17 cellular contexts compared by ENCODE assay signal in genomic region chr1:61636814-61637213, GRCh38.
DNase-seq lines count a peak whose midpoint lies in the region; ATAC-seq, FAIRE-seq and TF ChIP-seq lines count a peak whose summit lies in the region.
"Had no signal": no experiment of that assay in that cellular context is flagged by ENCODE, and none has a peak within 500 bp of the region (broad histone marks: within the 10 kb centered on the region; RNA-seq: fewer than 3 reads in every experiment).

No MANE protein-coding gene starts in this region.

- intact Hi-C loops in PC-3 (cut with micrococcal nuclease), result no loop called here

- POLR2A ChIA-PET in PC-3 (lab: Charles Lee; ENCODE audit: unreplicated experiment) (no interaction called here), H1 (lab: Charles Lee; ENCODE audit: partially characterized antibody) (no interaction called here)

- H3K4ac ChIP-seq in H1 (replicated peaks; ENCODE audit: insufficient read length, low read depth, low read length), result no peak overlapping the region

- no peak overlapping the region for H2AK5ac ChIP-seq in H1 (ENCODE audit: low read depth, low read length)

- H3F3A ChIP-seq in PC-3 (ENCODE audit: low read length, unreplicated experiment), result no peaks in the 10 kb centered on the region

- H3K9me3 Mint-ChIP-seq in natural killer cell treated with Interleukin-12 subunit alpha and Interleukin-12 subunit beta and Interleukin-15 and Interleukin-18, amount 100 ng/mL, for 72 hours, result no peaks in the 10 kb centered on the region
- H3K9me3 Mint-ChIP-seq: CD8-positive, alpha-beta memory T cell had no signal

- H3K23ac ChIP-seq in H1 (ENCODE audit: insufficient read length), result no peak overlapping the region

- no peak overlapping the region for H4K5ac ChIP-seq in H1 (ENCODE audit: insufficient read length, low read depth, low read length)

- no peak overlapping the region for H2BK20ac ChIP-seq in H1 (ENCODE audit: low read length)

- H3K27me3 ChIP-seq in PC-3 (ENCODE audit: low read length) (no peaks in the 10 kb centered on the region), H1 (replicated peaks in 1 of 4; ENCODE audit: control insufficient read depth in 3 of 4, extremely low read depth in 1 of 4, insufficient read depth in 3 of 4, low read length in 3 of 4) (peaks cover 0 to 6% (median 0%) of the 10 kb centered on the region in 4 experiments; a peak in 1 of 7 replicates)
- H3K27me3 ChIP-seq: BLaER1 had no signal

- H3K14ac ChIP-seq in H1 (ENCODE audit: insufficient read length), result no peak overlapping the region

- no peaks in the 10 kb centered on the region for H4K20me1 ChIP-seq in PC-3 (ENCODE audit: low read length)
- H4K20me1 ChIP-seq in H1 (replicated peaks in 1 of 2; ENCODE audit: control insufficient read depth in 1 of 2, insufficient read depth in 2 of 2, low read length in 2 of 2), result no peaks in the 10 kb centered on the region
- H4K20me1 ChIP-seq: BLaER1 had no signal

- H3K4me3 ChIP-seq in PC-3 (ENCODE audit: low read length), result no peak overlapping the region
- 0 out of 8 replicates have a peak overlapping the region, but pooled peaks of 1 of the 4 experiments have one; percentile 0 for H3K4me3 ChIP-seq in H1 (ENCODE audit: extremely low read depth in 1 of 4, insufficient read depth in 2 of 4, low read depth in 3 of 4, low read length in 4 of 4)
- H3K4me3 ChIP-seq: BLaER1 had no signal

- no peak overlapping the region for H4K8ac ChIP-seq in H1 (ENCODE audit: extremely low read depth, insufficient read depth, low read length)

- no peaks in the 10 kb centered on the region for H3K4me1 ChIP-seq in PC-3 (ENCODE audit: insufficient read depth, low read length)
- peaks cover 2 to 7% (median 5%) of the 10 kb centered on the region in 4 experiments; a peak in 3 of 7 replicates for H3K4me1 ChIP-seq in H1 (replicated peaks in 1 of 4; ENCODE audit: control insufficient read depth in 3 of 4, insufficient read depth in 4 of 4, low read length in 3 of 4)

- H2BK5ac ChIP-seq in H1 (ENCODE audit: low read depth, low read length), result no peak overlapping the region

- no peak overlapping the region for H3K4me3 Mint-ChIP-seq in natural killer cell treated with Interleukin-12 subunit alpha and Interleukin-12 subunit beta and Interleukin-15 and Interleukin-18, amount 100 ng/mL, for 72 hours
- H3K4me3 Mint-ChIP-seq: CD8-positive, alpha-beta memory T cell had no signal

- no peaks in the 10 kb centered on the region for H3K9me3 ChIP-seq in PC-3 (ENCODE audit: low read length)
- no peaks in the 10 kb centered on the region for H3K9me3 ChIP-seq in H1 (ENCODE audit: insufficient read depth in 2 of 2, low read depth in 1 of 2, low read length in 1 of 2)
- H3K9me3 ChIP-seq: BLaER1 had no signal

- H3K18ac ChIP-seq in H1 (ENCODE audit: extremely low read depth, low read length), result no peak overlapping the region

- 0 out of 2 replicates have a peak, but pooled peaks cover 5% of the 10 kb centered on the region for H3K9me2 ChIP-seq in PC-3 (replicated peaks; ENCODE audit: low read length)

- TF ChIP-seq RAD21 in H1 (IDR thresholded peaks at IDR 0.05 in 1 of 2, conservative IDR thresholded peaks at IDR 0.05 in 1 of 2; ENCODE audit: low read depth in 2 of 2, low read length in 2 of 2), result no peak

- in situ Hi-C loops in G401 (cut with HindIII; ENCODE audit: low sequenced_read_pairs), result no loop called here

- H3K56ac ChIP-seq in H1 (replicated peaks; ENCODE audit: insufficient read length, low read depth, low read length), result no peak overlapping the region

- no peak overlapping the region for H2AFZ ChIP-seq in PC-3 (ENCODE audit: low read length)
- peak overlapping the region; percentile 36; the same call in 1 of the 2 replicates for H2AFZ ChIP-seq in H1 (ENCODE audit: low read length)

- H3K4me2 ChIP-seq in PC-3 (ENCODE audit: low read length) (0 out of 2 replicates have a peak overlapping the region, but pooled peaks have one; percentile 20), H1 (ENCODE audit: insufficient read depth in 1 of 2, low read depth in 2 of 2, low read length in 2 of 2) (no peak overlapping the region)
- H3K4me2 ChIP-seq: BLaER1 had no signal

- H3K27ac ChIP-seq in PC-3 (ENCODE audit: low read length) (no peak overlapping the region), H1 (ENCODE audit: low read depth, low read length) (no peak overlapping the region)
- H3K27ac ChIP-seq: 22Rv1, BLaER1 had no signal

- no peak overlapping the region for H3K27ac Mint-ChIP-seq in natural killer cell treated with Interleukin-12 subunit alpha and Interleukin-12 subunit beta and Interleukin-15 and Interleukin-18, amount 100 ng/mL, for 72 hours
- H3K27ac Mint-ChIP-seq: CD8-positive, alpha-beta memory T cell had no signal

- BruUV-seq in PC-3 (replicated peaks; lab: Mats Ljungman, UMichigan), result no TSS peak

- H3K9ac ChIP-seq in PC-3 (ENCODE audit: low read length), result no peak overlapping the region
- no peak overlapping the region for H3K9ac ChIP-seq in H1 (replicated peaks in 1 of 4; ENCODE audit: extremely low read depth in 1 of 4, low read depth in 3 of 4, low read length in 3 of 4)
- H3K9ac ChIP-seq: BLaER1 had no signal

- no peak overlapping the region for H2BK12ac ChIP-seq in H1 (ENCODE audit: low read depth, low read length)

- 58% methylated on average over 3 of the region's 3 CpGs; no CpG with 5 or more reads in 1 of the 2 experiments for WGBS in H1 (ENCODE audit: extremely low coverage in 1 of 2, insufficient coverage in 1 of 2, insufficient read length in 1 of 2, insufficient replicate concordance in 2 of 2, low coverage in 1 of 2, low lambda C conversion rate in 2 of 2, missing lambda C conversion rate in 1 of 2), 2 experiments

- no peak for TF ChIP-seq POLR2A in H1 (IDR thresholded peaks at IDR 0.05; ENCODE audit: control extremely low read depth in 1 of 2, low read depth in 2 of 2, low read length in 2 of 2)

- H3K36me3 ChIP-seq in PC-3 (ENCODE audit: low read depth, low read length) (no peaks in the 10 kb centered on the region), H1 (ENCODE audit: control insufficient read depth in 2 of 4, insufficient read depth in 4 of 4, low read length in 3 of 4) (no peaks in the 10 kb centered on the region)
- H3K36me3 ChIP-seq: BLaER1 had no signal

- CTCF ChIA-PET in PC-3 (lab: Charles Lee) (interaction anchor here (1.1 kb wide), 1 partner anchor 48 kb away, joined by 3 read pairs; no protein-coding TSS in a partner anchor), H1 (lab: Charles Lee; ENCODE audit: partially characterized antibody) (interaction anchor here (0.9 kb wide), 1 partner anchor 9 kb away, joined by 3 read pairs; no protein-coding TSS in a partner anchor)

- no peak overlapping the region for H2BK15ac ChIP-seq in H1 (ENCODE audit: low read length)

- no peaks in the 10 kb centered on the region for H3K23me2 ChIP-seq in H1 (ENCODE audit: low read depth, low read length)

- H3K36me3 Mint-ChIP-seq in natural killer cell treated with Interleukin-12 subunit alpha and Interleukin-12 subunit beta and Interleukin-15 and Interleukin-18, amount 100 ng/mL, for 72 hours, result no peaks in the 10 kb centered on the region

- TF ChIP-seq EP300 in H1 (IDR thresholded peaks at IDR 0.05; ENCODE audit: borderline replicate concordance in 1 of 2, low read depth in 2 of 2, low read length in 2 of 2), result no peak

- ATAC-seq in PC-3, result no peak
- no peak for ATAC-seq in HG03045 (IDR thresholded peaks at IDR 0.05; ENCODE audit: unreplicated experiment)
- ATAC-seq in natural killer cell treated with Interleukin-12 subunit alpha and Interleukin-12 subunit beta and Interleukin-15 and Interleukin-18, amount 100 ng/mL, for 72 hours, result no peak
- ATAC-seq: HepG2 had no signal

- H4K91ac ChIP-seq in H1 (replicated peaks; ENCODE audit: insufficient read length, low read length), result no peak overlapping the region

- H3K4me1 Mint-ChIP-seq in natural killer cell treated with Interleukin-12 subunit alpha and Interleukin-12 subunit beta and Interleukin-15 and Interleukin-18, amount 100 ng/mL, for 72 hours (ENCODE audit: low read depth in 2 of 2), result peaks cover 9% of the 10 kb centered on the region in 2 donors

- no peak for TF ChIP-seq CTCF in PC-3 (conservative IDR thresholded peaks at IDR 0.05; ENCODE audit: low read depth, low read length)
- TF ChIP-seq CTCF in H1 (IDR thresholded peaks at IDR 0.05; ENCODE audit: control extremely low read depth in 1 of 3, insufficient read depth in 1 of 3, low read depth in 1 of 3, low read length in 3 of 3), result no peak

- H2BK120ac ChIP-seq in H1 (replicated peaks; ENCODE audit: low read depth, low read length), result no peak overlapping the region

- no peak for FAIRE-seq in H1 (lab: Jason Lieb, UNC)
- FAIRE-seq: HepG2, RCC 7860 had no signal

- H3K79me2 ChIP-seq in PC-3 (ENCODE audit: low read length), result no peaks in the 10 kb centered on the region
- H3K79me2 ChIP-seq in H1 (ENCODE audit: control insufficient read depth in 1 of 2, insufficient read depth in 2 of 2, low read length in 2 of 2), result no peaks in the 10 kb centered on the region

- peaks cover under 1 to 7% of the 10 kb centered on the region in 2 donors for H3K27me3 Mint-ChIP-seq in natural killer cell treated with Interleukin-12 subunit alpha and Interleukin-12 subunit beta and Interleukin-15 and Interleukin-18, amount 100 ng/mL, for 72 hours

- no peaks in the 10 kb centered on the region for H3K79me1 ChIP-seq in H1 (ENCODE audit: low read depth, low read length)

- peak; percentile 20 for DNase-seq in DMS79 treated with DMSO at 0.1 percent for 48 hours (lab: John Stamatoyannopoulos, UW)
- DNase-seq in DMS79 (lab: John Stamatoyannopoulos, UW), result no peak
- DNase-seq in PC-3, result no peak
- no peak for DNase-seq in H1 (ENCODE audit: low read depth in 1 of 2, low spot score in 2 of 2)
- DNase-seq in renal cortical epithelial cell (ENCODE audit: low read depth), result peak; percentile 20
- DNase-seq in G401 (ENCODE audit: low spot score), result no peak
- DNase-seq in natural killer cell treated with Interleukin-12 subunit alpha and Interleukin-12 subunit beta and Interleukin-15 and Interleukin-18, amount 100 ng/mL, for 72 hours (ENCODE audit: low spot score), result no peak
- DNase-seq: CD8-positive, alpha-beta memory T cell; NCI-H1105 treated with DMSO at 0.1 percent for 48 hours; NCI-H187; NCI-H526 treated with DMSO at 0.1 percent for 48 hours; SIG-M5 had no signal

TF ChIP-seq in H1, 55 proteins besides CTCF, POLR2A, EP300 and RAD21:
- no peak for TF ChIP-seq JUND (IDR thresholded peaks at IDR 0.05; ENCODE audit: low read length)

Comparison
In these comparisons a context has a peak if more than half of its experiments do, and no peak if none do; other contexts are left out.
1. DNase-seq: peak in DMS79 treated with DMSO at 0.1 percent for 48 hours (single experiment) and renal cortical epithelial cell (single experiment); none in DMS79 (single experiment), PC-3 (single experiment), H1 (0 of 2), G401 (single experiment) and natural killer cell treated with Interleukin-12 subunit alpha and Interleukin-12 subunit beta and Interleukin-15 and Interleukin-18, amount 100 ng/mL, for 72 hours (single experiment).